1 cellular context compared by ENCODE assay signal in the genomic region with DNA sequence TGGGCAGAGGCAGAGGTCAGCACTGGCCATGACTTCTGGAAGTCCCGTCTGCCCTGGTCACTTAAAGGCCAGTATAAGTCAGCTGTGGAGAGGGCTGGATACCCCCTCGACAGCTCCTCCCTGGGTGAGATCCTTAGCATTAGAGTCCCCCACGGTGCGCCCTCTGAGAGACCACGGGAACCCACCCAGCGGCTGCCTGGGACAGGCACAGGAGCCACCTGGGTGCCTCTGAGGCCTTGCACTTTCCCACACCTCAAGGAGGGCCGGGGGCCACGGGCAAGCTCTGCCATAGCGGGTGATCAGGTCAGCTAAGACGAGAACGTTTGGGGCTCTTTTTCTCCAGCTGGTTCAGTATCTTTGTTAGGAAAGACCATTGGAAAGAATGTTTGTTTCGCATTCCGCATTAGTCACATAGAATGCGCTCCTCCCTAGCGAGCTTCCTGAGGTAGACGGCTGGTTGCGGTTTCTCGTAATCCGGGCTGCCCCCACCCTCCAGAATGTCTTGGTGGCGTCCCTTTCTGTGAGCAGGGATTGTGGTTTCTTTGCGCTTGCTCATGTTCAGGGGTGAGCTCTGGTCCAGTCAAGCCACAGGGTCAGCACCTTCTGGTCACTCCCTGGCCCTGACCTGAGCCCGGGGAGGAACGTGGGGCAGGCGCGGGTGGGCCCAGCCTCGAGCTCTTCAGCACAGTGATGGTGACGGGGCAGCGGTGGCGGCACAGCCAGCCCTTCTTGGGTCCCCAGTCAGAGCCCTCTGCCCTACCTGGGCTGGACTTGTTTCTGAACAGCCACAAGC.
TF ChIP-seq lines count a peak whose summit lies in the region.

No MANE protein-coding gene starts in this region.

TF ChIP-seq in H1, 55 proteins besides CTCF, POLR2A, EP300 and RAD21:
- TF ChIP-seq TAF7 (optimal IDR thresholded peaks at IDR 0.05; ENCODE audit: borderline replicate concordance, low read depth, low read length) (no peak), SAP30 (IDR thresholded peaks at IDR 0.05; ENCODE audit: insufficient read depth, insufficient replicate concordance, low read length) (no peak), TCF12 (IDR thresholded peaks at IDR 0.05; ENCODE audit: low read depth, low read length) (no peak), POU5F1 (IDR thresholded peaks at IDR 0.05; ENCODE audit: low read depth, low read length) (no peak), MAFK (IDR thresholded peaks at IDR 0.05; ENCODE audit: low read depth, low read length) (no peak), CHD2 (IDR thresholded peaks at IDR 0.05; ENCODE audit: low read length) (no peak), SP4 (IDR thresholded peaks at IDR 0.05; ENCODE audit: low read length) (no peak), TAF1 (IDR thresholded peaks at IDR 0.05; ENCODE audit: low read depth, low read length) (no peak), SUZ12 (IDR thresholded peaks at IDR 0.05; ENCODE audit: low read length) (no peak), ASH2L (IDR thresholded peaks at IDR 0.05; ENCODE audit: low read length) (no peak), TBP (IDR thresholded peaks at IDR 0.05; ENCODE audit: low read depth, low read length) (no peak), KDM4A (IDR thresholded peaks at IDR 0.05; ENCODE audit: low read depth, low read length, severe bottlenecking) (no peak), NANOG (IDR thresholded peaks at IDR 0.05; ENCODE audit: insufficient read depth, low read depth, low read length, poor library complexity, severe bottlenecking) (no peak)
- TF ChIP-seq, protein P1, sequence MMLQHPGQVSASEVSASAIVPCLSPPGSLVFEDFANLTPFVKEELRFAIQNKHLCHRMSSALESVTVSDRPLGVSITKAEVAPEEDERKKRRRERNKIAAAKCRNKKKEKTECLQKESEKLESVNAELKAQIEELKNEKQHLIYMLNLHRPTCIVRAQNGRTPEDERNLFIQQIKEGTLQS (IDR thresholded peaks at IDR 0.05; ENCODE audit: insufficient read depth, low read depth, low read length), result no peak
